ENCODE assay signal across 12 cellular contexts in genomic region chr7:107938448-107939250, GRCh38. TPM values are rescaled to one million over a fixed set of nuclear protein-coding genes. Genes with fewer than 3 reads are reported as not detected.
A peak's percentile ranks its signal among the peaks of the same experiment; 100 is the strongest.
DNase-seq lines count a peak whose midpoint lies in the region; ATAC-seq and TF ChIP-seq lines count a peak whose summit lies in the region.
"Had no signal": no experiment of that assay in that cellular context is flagged by ENCODE, and none has a peak within 500 bp of the region (broad histone marks: within the 10 kb centered on the region; RNA-seq: fewer than 3 reads in every experiment).

No MANE protein-coding gene starts in this region.

- dilution Hi-C loops in mammary epithelial cell (cut with HindIII; ENCODE audit: low sequenced_read_pairs): no loop called here

- WGBS in mammary epithelial cell (ENCODE audit: low coverage, missing lambda C conversion rate): 39% methylated on average over 6 of the region's 6 CpGs

- no peak overlapping the region for H3K4me2 ChIP-seq in mammary epithelial cell (ENCODE audit: insufficient read depth, low read depth, low read length)

- no peak for TF ChIP-seq CTCF in breast epithelium (IDR thresholded peaks at IDR 0.05)
- no peak for TF ChIP-seq CTCF in mammary epithelial cell (conservative IDR thresholded peaks at IDR 0.05 in 1 of 2, IDR thresholded peaks at IDR 0.05 in 1 of 2; ENCODE audit: extremely low read depth in 1 of 2, insufficient read depth in 1 of 2, low read depth in 1 of 2, low read length in 2 of 2)
- TF ChIP-seq CTCF in fibroblast of villous mesenchyme (IDR thresholded peaks at IDR 0.05; ENCODE audit: insufficient read depth, low read depth, low read length): no peak
- TF ChIP-seq CTCF in osteocyte (IDR thresholded peaks at IDR 0.05): no peak

- no TSS peak for BruUV-seq in mammary epithelial cell (replicated peaks; lab: Mats Ljungman, UMichigan)

- H3K4me3 ChIP-seq in breast epithelium (no peak overlapping the region), mammary epithelial cell (replicated peaks in 1 of 3; ENCODE audit: insufficient read depth in 1 of 3, low read depth in 2 of 3, low read length in 3 of 3) (no peak overlapping the region), fibroblast of villous mesenchyme (ENCODE audit: low read depth, low read length) (no peak overlapping the region)

- no peak overlapping the region for H2AFZ ChIP-seq in mammary epithelial cell (ENCODE audit: low read depth, low read length)

- CTCF ChIA-PET in mammary epithelial cell (lab: Charles Lee; ENCODE audit: low non-redundant PET): no interaction called here

- no peak overlapping the region for H3K9ac ChIP-seq in mammary epithelial cell (ENCODE audit: insufficient read depth, low read length)

- H3K36me3 Mint-ChIP-seq in osteocyte (ENCODE audit: unreplicated experiment): peaks cover 76% of the 10 kb centered on the region

- H3K27me3 ChIP-seq in breast epithelium (no peaks in the 10 kb centered on the region), mammary epithelial cell (ENCODE audit: insufficient read depth, low read length) (no peaks in the 10 kb centered on the region)

- H3K27ac ChIP-seq in breast epithelium (peak overlapping the region; percentile 70 to 90), mammary epithelial cell (ENCODE audit: insufficient read depth, low read depth, low read length) (no peak overlapping the region)

- H3K9me3 ChIP-seq in breast epithelium: no peaks in the 10 kb centered on the region
- H3K9me3 ChIP-seq in mammary epithelial cell (replicated peaks; ENCODE audit: insufficient read depth, low read length): no peaks in the 10 kb centered on the region

- no peaks in the 10 kb centered on the region for H3K9me3 Mint-ChIP-seq in osteocyte (ENCODE audit: unreplicated experiment)
- H3K9me3 Mint-ChIP-seq: activated naive CD4-positive, alpha-beta T cell treated with anti-CD3 and anti-CD28 coated beads, Interleukin-2, amount 50 U/mL, for 24 hours had no signal

- H4K20me1 ChIP-seq in mammary epithelial cell (ENCODE audit: insufficient read depth, low read length): no peaks in the 10 kb centered on the region

- H3K27me3 Mint-ChIP-seq in osteocyte (ENCODE audit: unreplicated experiment): no peaks in the 10 kb centered on the region
- H3K27me3 Mint-ChIP-seq: activated naive CD4-positive, alpha-beta T cell treated with anti-CD3 and anti-CD28 coated beads, Interleukin-2, amount 50 U/mL, for 24 hours had no signal

- H3K36me3 ChIP-seq in breast epithelium (no peaks in the 10 kb centered on the region), mammary epithelial cell (ENCODE audit: insufficient read depth, low read length) (peaks cover 49% of the 10 kb centered on the region)

- no peak for TF ChIP-seq POLR2A in breast epithelium (IDR thresholded peaks at IDR 0.05)

- no peak for ATAC-seq in HG03025 (IDR thresholded peaks at IDR 0.05; ENCODE audit: low FRiP score, unreplicated experiment)
- ATAC-seq in HG03520 (IDR thresholded peaks at IDR 0.05; ENCODE audit: unreplicated experiment): no peak
- no peak for ATAC-seq in GM18511 (IDR thresholded peaks at IDR 0.05; ENCODE audit: unreplicated experiment)

- in situ Hi-C loops in mammary epithelial cell (cut with MboI; ENCODE audit: low sequenced_read_pairs in 2 of 2): no loop called here

- DNase-seq in breast epithelium (ENCODE audit: low spot score in 2 of 2): no peak
- no peak for DNase-seq in mammary epithelial cell
- DNase-seq in fibroblast of villous mesenchyme (ENCODE audit: low read depth): peak; percentile 42
- DNase-seq in osteocyte (ENCODE audit: extremely low spot score, unreplicated experiment): no peak
- DNase-seq in hepatic stellate cell (ENCODE audit: low spot score): no peak
- DNase-seq: activated CD4-positive, alpha-beta T cell treated with anti-CD3 and anti-CD28 coated beads, Interleukin-2, amount 50 U/mL, for 4 hours; DMS79; KBM-7 had no signal

- no peak overlapping the region for H3K4me3 Mint-ChIP-seq in osteocyte (ENCODE audit: unreplicated experiment)
- H3K4me3 Mint-ChIP-seq: activated naive CD4-positive, alpha-beta T cell treated with anti-CD3 and anti-CD28 coated beads, Interleukin-2, amount 50 U/mL, for 24 hours had no signal

- H3K4me1 ChIP-seq in breast epithelium: no peaks in the 10 kb centered on the region
- H3K4me1 ChIP-seq in mammary epithelial cell (ENCODE audit: insufficient read depth, low read length): peaks cover 27% of the 10 kb centered on the region

- intact Hi-C loops in breast epithelium (cut with DNase I; ENCODE audit: low total_unique reads) (no loop called here), mammary epithelial cell (cut with micrococcal nuclease) (no loop called here)

- H3K27ac Mint-ChIP-seq in osteocyte (ENCODE audit: unreplicated experiment): peak overlapping the region; percentile 85
- H3K27ac Mint-ChIP-seq: activated naive CD4-positive, alpha-beta T cell treated with anti-CD3 and anti-CD28 coated beads, Interleukin-2, amount 50 U/mL, for 24 hours had no signal

- peaks cover 81% of the 10 kb centered on the region for H3K4me1 Mint-ChIP-seq in osteocyte (ENCODE audit: unreplicated experiment)

- H3K79me2 ChIP-seq in mammary epithelial cell (ENCODE audit: insufficient read depth, low read length): no peaks in the 10 kb centered on the region

RNA-seq across cellular contexts. Expression of gene DLD, which starts 47.7 kb away (rescaled TPM):
- total RNA-seq in breast epithelium (10 to 100 TPM; 57.5 to 74.1 (median 58.3) TPM), mammary epithelial cell (10 to 100 TPM; 52.7 to 89.8 TPM), fibroblast of villous mesenchyme (51.5 and 63.9 TPM in 2 replicates), osteocyte (56.8 and 59.8 TPM in 2 replicates)
- polyA plus RNA-seq in mammary epithelial cell: 118 TPM
- 60.8 TPM for polyA minus RNA-seq in mammary epithelial cell
